In genomic region chr5:156879665-156880285, GRCh38 we compare ENCODE assay signal across 10 cellular contexts. TPM values are rescaled to one million over a fixed set of nuclear protein-coding genes. Genes with fewer than 3 reads are reported as not detected.
DNase-seq lines count a peak whose midpoint lies in the region; ATAC-seq, FAIRE-seq and TF ChIP-seq lines count a peak whose summit lies in the region.
"Had no signal": no experiment of that assay in that cellular context is flagged by ENCODE, and none has a peak within 500 bp of the region (broad histone marks: within the 10 kb centered on the region; RNA-seq: fewer than 3 reads in every experiment).

No MANE protein-coding gene starts in this region.

- TF ChIP-seq RAD21 in GM12878 (IDR thresholded peaks at IDR 0.05; ENCODE audit: insufficient read depth, low read depth, low read length) = no peak

- H3K4me1 ChIP-seq in GM12878 (ENCODE audit: control insufficient read depth, insufficient read depth, low read length) (peaks cover 3% of the 10 kb centered on the region; the same call in 1 of the 2 replicates), A673 (ENCODE audit: insufficient read depth, low read length, poor library complexity, severe bottlenecking) (no peaks in the 10 kb centered on the region)

- no peak for TF ChIP-seq EP300 in GM12878 (IDR thresholded peaks at IDR 0.05; ENCODE audit: borderline replicate concordance in 1 of 2, control insufficient read depth in 1 of 2, low read depth in 2 of 2, low read length in 2 of 2)

- H3K4me3 ChIP-seq in GM12878 = no peak overlapping the region
- no peak overlapping the region for H3K4me3 ChIP-seq in A673 (ENCODE audit: low read depth, low read length, poor library complexity, severe bottlenecking)

- BruUV-seq in GM12878 (replicated peaks; lab: Mats Ljungman, UMichigan) (no TSS peak), A673 (replicated peaks; lab: Mats Ljungman, UMichigan) (no TSS peak)

- no peak for TF ChIP-seq POLR2A in GM12878 (IDR thresholded peaks at IDR 0.05; ENCODE audit: low read depth, low read length)

- H3K9me3 ChIP-seq in GM12878 (replicated peaks; ENCODE audit: control insufficient read depth, insufficient read depth, low read length) = no peaks in the 10 kb centered on the region
- H3K9me3 ChIP-seq in A673 (ENCODE audit: low read depth, low read length, poor library complexity, severe bottlenecking) = no peaks in the 10 kb centered on the region

- DNase-seq in NCI-H1092 treated with DMSO at 0.1 percent for 48 hours (lab: John Stamatoyannopoulos, UW) = peak; percentile 77
- peak; percentile 39 for DNase-seq in GM12878 (ENCODE audit: low read depth, low spot score)
- DNase-seq in activated naive CD4-positive, alpha-beta T cell treated with anti-CD3 and anti-CD28 coated beads, Interleukin-2, amount 50 U/mL, for 16 hours = no peak
- DNase-seq in superior temporal gyrus (ENCODE audit: extremely low spot score) = no peak
- DNase-seq in A673 (ENCODE audit: low spot score) = no peak
- DNase-seq in KG1 (lab: John Stamatoyannopoulos, UW) = no peak

- no peaks in the 10 kb centered on the region for H4K20me1 ChIP-seq in GM12878 (ENCODE audit: control insufficient read depth, insufficient read depth)

- H3K27me3 ChIP-seq in GM12878 (replicated peaks in 1 of 2; ENCODE audit: control insufficient read depth in 2 of 2, insufficient read depth in 2 of 2, low read length in 1 of 2) (no peaks in the 10 kb centered on the region), A673 (replicated peaks; ENCODE audit: insufficient read depth, low read depth, low read length, poor library complexity) (peaks cover 3% of the 10 kb centered on the region)

- no peak overlapping the region for H3K9ac ChIP-seq in GM12878 (ENCODE audit: control insufficient read depth, insufficient read depth, low read length)

- H3K27ac ChIP-seq in GM12878 (ENCODE audit: control insufficient read depth, insufficient read depth) = no peak overlapping the region
- H3K27ac ChIP-seq in A673 (ENCODE audit: low read depth, low read length, poor library complexity, severe bottlenecking) = no peak overlapping the region

- H3K36me3 ChIP-seq in GM12878 (ENCODE audit: control insufficient read depth in 2 of 2, insufficient read depth in 2 of 2, low read length in 1 of 2) (no peaks in the 10 kb centered on the region), A673 (ENCODE audit: insufficient read depth, low read length, poor library complexity, severe bottlenecking) (no peaks in the 10 kb centered on the region)

- CTCF ChIA-PET in GM12878 (lab: Yijun Ruan, JAX) (interaction anchor here (0.8 to 6.6 kb wide), 11 partner anchors 9 to 252 kb away, joined by 3 to 32 read pairs (median 5); no protein-coding TSS in a partner anchor), A673 (lab: Charles Lee) (interaction anchor here (0.6 kb wide), 1 partner anchor 34 kb away, joined by 3 read pairs; no protein-coding TSS in a partner anchor)

- FAIRE-seq in GM12878 (lab: Jason Lieb, UNC) = peak; percentile 64
- FAIRE-seq: TTC549 had no signal

- peak overlapping the region; percentile 21; the same call in 1 of the 2 replicates for H3K4me2 ChIP-seq in GM12878 (ENCODE audit: control insufficient read depth, insufficient read depth)

- H2AFZ ChIP-seq in GM12878 (ENCODE audit: control insufficient read depth, low read depth, low read length) = peak overlapping the region; percentile 41

- RAD21 ChIA-PET in GM12878 (lab: Charles Lee; ENCODE audit: unreplicated experiment) = interaction anchor here (0.6 to 7.2 kb wide), 12 partner anchors 9 to 216 kb away, joined by 3 to 50 read pairs (median 6); no protein-coding TSS in a partner anchor

- intact Hi-C loops in GM12878 (cut with micrococcal nuclease; ENCODE audit: unreplicated experiment) (loop anchor here (5.0 kb wide), 1 partner anchor 42 kb away; no protein-coding TSS in a partner anchor), A673 (cut with micrococcal nuclease; ENCODE audit: unreplicated experiment) (no loop called here)

- ATAC-seq in GM18909 (IDR thresholded peaks at IDR 0.05; ENCODE audit: poor library complexity, unreplicated experiment) (peak; percentile 96), HG02852 (IDR thresholded peaks at IDR 0.05; ENCODE audit: unreplicated experiment) (peak; percentile 86), GM12878 (peak; percentile 85)

- in situ Hi-C loops in GM12878 (cut with MboI) = no loop called here

- SMC1A ChIA-PET in GM12878 (lab: Charles Lee; ENCODE audit: uncharacterized antibody, unreplicated experiment) = interaction anchor here (0.5 to 8.1 kb wide), 15 partner anchors 8 to 897 kb away, joined by 3 to 68 read pairs (median 5); no protein-coding TSS in a partner anchor

- H3K79me2 ChIP-seq in GM12878 (ENCODE audit: control insufficient read depth, insufficient read depth, low read length) = no peaks in the 10 kb centered on the region

- 65% methylated on average over 3 of the region's 3 CpGs for WGBS in GM12878 (ENCODE audit: insufficient coverage, insufficient replicate concordance, low lambda C conversion rate, missing lambda C conversion rate)

- POLR2A ChIA-PET in GM12878 (lab: Charles Lee) = interaction anchor here (0.6 to 1.7 kb wide), 3 partner anchors 9 to 54 kb away, joined by 3 to 11 read pairs (median 5); no protein-coding TSS in a partner anchor
- POLR2A ChIA-PET in A673 (lab: Charles Lee; ENCODE audit: low non-redundant PET) = no interaction called here

- TF ChIP-seq CTCF in GM12878 (IDR thresholded peaks at IDR 0.05 in 2 of 3, conservative IDR thresholded peaks at IDR 0.05 in 1 of 3; ENCODE audit: control insufficient read depth in 2 of 3, extremely low read depth in 1 of 3, insufficient read depth in 1 of 3, low read depth in 3 of 3, low read length in 3 of 3) = no peak
- TF ChIP-seq CTCF in A673 (conservative IDR thresholded peaks at IDR 0.05; ENCODE audit: low read depth, low read length) = no peak

TF ChIP-seq in GM12878, 131 proteins besides CTCF, POLR2A, EP300 and RAD21 (continues in another document):
- TF ChIP-seq SP1 (IDR thresholded peaks at IDR 0.05; ENCODE audit: low read depth, low read length) (no peak), NFXL1 (IDR thresholded peaks at IDR 0.05; ENCODE audit: borderline replicate concordance) (no peak), SPI1 (IDR thresholded peaks at IDR 0.05; ENCODE audit: borderline replicate concordance, insufficient read depth, low read depth, low read length) (no peak), NRF1 (conservative IDR thresholded peaks at IDR 0.05; ENCODE audit: low read depth, low read length) (no peak), PML (IDR thresholded peaks at IDR 0.05; ENCODE audit: low read length) (no peak), E4F1 (IDR thresholded peaks at IDR 0.05; ENCODE audit: borderline replicate concordance, partially characterized antibody) (no peak), ZNF274 (IDR thresholded peaks at IDR 0.05; ENCODE audit: insufficient read depth, insufficient read length) (no peak), SREBF2 (IDR thresholded peaks at IDR 0.05; ENCODE audit: low read length) (no peak), POU2F2 (IDR thresholded peaks at IDR 0.05; ENCODE audit: borderline replicate concordance, low read depth, low read length) (no peak), STAT3 (IDR thresholded peaks at IDR 0.05; ENCODE audit: low read depth, low read length) (no peak), FOXK2 (IDR thresholded peaks at IDR 0.05) (no peak), IRF4 (IDR thresholded peaks at IDR 0.05; ENCODE audit: low read depth, low read length) (no peak)

RNA-seq across cellular contexts. Expression of gene PPP1R2B, which starts 29.7 kb away (rescaled TPM):
- not detected in 2 replicates for total RNA-seq in GM12878 (2013; cell fraction: nucleolus; rRNA removed)
- total RNA-seq in GM12878 (2014; rRNA removed) = not detected in 2 replicates
- total RNA-seq in GM12878 (2014; rRNA removed; fragmentation: Illumina TruSeq; extraction: Trizol) = 0.13 TPM in 1 of 2 replicates, not detected in the other
- total RNA-seq in GM12878 (2021) = 0.11 TPM in 1 of 2 replicates, not detected in the other
- not detected for polyA plus RNA-seq in GM12878 (2011; ENCODE audit: low read depth)
- polyA plus RNA-seq in GM12878 (2011; rRNA removed) = 0.08 and 0.73 TPM in 2 replicates
- not detected in 2 replicates for polyA plus RNA-seq in GM12878 (2011; cell fraction: cytosol; rRNA removed)
- polyA plus RNA-seq in GM12878 (2011; cell fraction: nucleus; rRNA removed) = not detected in 2 replicates
- polyA plus RNA-seq in GM12878 (2012) = 0.09 TPM in 1 of 2 replicates, not detected in the other
- polyA plus RNA-seq in GM12878 (2014; fragmentation: Illumina TruSeq; extraction: Trizol) = 0.04 and 0.17 TPM in 2 replicates
- under 1 TPM in 1 of 2 experiments, not detected in 1; 0.02 TPM for polyA plus RNA-seq in GM12878 (2014; fragmentation: Nextera tagmentation; extraction: Ambion mirVana)
- polyA plus RNA-seq in GM12878 (2014; rRNA removed) = not detected in 2 replicates
- polyA plus RNA-seq in GM12878 (2016; fragmentation: Nextera tagmentation; extraction: Ambion mirVana) = under 1 TPM in 1 of 2 experiments, not detected in 1; 0.08 TPM
- polyA minus RNA-seq in GM12878 (2011; rRNA and poly(A)+ RNA removed) = not detected in 2 replicates
- not detected in 2 replicates for polyA minus RNA-seq in GM12878 (2011; cell fraction: cytosol; rRNA and poly(A)+ RNA removed)
- polyA minus RNA-seq in GM12878 (2011; cell fraction: nucleus; rRNA and poly(A)+ RNA removed) = not detected in 2 replicates
- not detected in 2 replicates for total RNA-seq in A673 (2021)
- total RNA-seq: neural crest cell had no signal

Comparison
In these comparisons a context has a peak if more than half of its experiments do, and no peak if none do; other contexts are left out.
1. DNase-seq: peak in NCI-H1092 treated with DMSO at 0.1 percent for 48 hours (single experiment) and GM12878 (single experiment); none in activated naive CD4-positive, alpha-beta T cell treated with anti-CD3 and anti-CD28 coated beads, Interleukin-2, amount 50 U/mL, for 16 hours (single experiment), superior temporal gyrus (single experiment), A673 (single experiment) and KG1 (single experiment).
2. Peak in every context shown above with its lines, with median percentiles within 50 percentile points of each other: ATAC-seq.